Comparison of ENCODE assay signal across 1 cellular context in genomic region chr19:54388803-54389144, GRCh38.
TF ChIP-seq lines count a peak whose summit lies in the region.

No MANE protein-coding gene starts in this region.

TF ChIP-seq in A549, 52 proteins besides CTCF, POLR2A, EP300 and RAD21 (continued from another document):
- TF ChIP-seq HMGXB4 (CRISPR knock-in tag; IDR thresholded peaks at IDR 0.05; ENCODE audit: borderline replicate concordance), result no peak
TF ChIP-seq in A549: peak in this region for 0.
